In the genomic region with DNA sequence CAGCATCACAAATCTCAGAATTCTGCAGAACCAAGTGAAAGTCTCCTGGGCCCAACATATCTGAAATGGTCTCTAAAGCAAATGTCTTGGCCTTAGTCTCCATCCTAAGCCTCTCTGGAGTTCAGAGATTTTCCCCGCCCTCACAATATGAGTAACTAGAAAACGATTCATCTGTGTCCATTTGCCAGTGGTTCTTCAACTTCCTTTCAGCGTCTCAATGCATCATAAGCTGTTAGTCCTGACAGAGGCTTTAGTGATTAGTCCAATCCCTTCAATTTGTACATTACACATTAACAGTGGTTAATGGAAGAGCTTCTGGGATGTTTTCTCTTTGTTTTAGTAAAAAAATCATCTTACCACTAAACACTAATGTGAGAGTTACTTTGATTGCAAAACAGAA, we compare ENCODE assay signal across 13 cellular contexts.
A peak's percentile ranks its signal among the peaks of the same experiment; 100 is the strongest.
DNase-seq lines count a peak whose midpoint lies in the region; ATAC-seq and TF ChIP-seq lines count a peak whose summit lies in the region.
"Had no signal": no experiment of that assay in that cellular context is flagged by ENCODE, and none has a peak within 500 bp of the region (broad histone marks: within the 10 kb centered on the region; RNA-seq: fewer than 3 reads in every experiment).

No MANE protein-coding gene starts in this region.

- DNase-seq in AG09309 (ENCODE audit: low read depth) = peak; percentile 33
- peak; percentile 55 for DNase-seq in HS-5 (ENCODE audit: low read depth)
- peak; percentile 29 for DNase-seq in astrocyte of the spinal cord (ENCODE audit: low read depth, low spot score)
- DNase-seq in iris pigment epithelial cell (ENCODE audit: low read depth) = peak; percentile 80
- DNase-seq in NCI-H2029 (lab: John Stamatoyannopoulos, UW) = no peak
- no peak for DNase-seq in amygdala (lab: John Stamatoyannopoulos, UW)
- DNase-seq in T-helper 2 cell = no peak
- DNase-seq: activated CD4-positive, alpha-beta T cell treated with anti-CD3 and anti-CD28 coated beads for 48 hours; MM.1S; right lobe of liver; stimulated activated naive CD8-positive, alpha-beta T cell treated with anti-CD3 and anti-CD28 coated beads, Interleukin-15, amount 100 ng/mL, for 72 hours had no signal

- no peak for TF ChIP-seq CTCF in AG09309 (IDR thresholded peaks at IDR 0.05; ENCODE audit: control insufficient read depth, insufficient read depth, low read depth, low read length, missing control alignments)
- TF ChIP-seq CTCF in astrocyte of the spinal cord (IDR thresholded peaks at IDR 0.05; ENCODE audit: low read depth, low read length) = no peak

- H3K4me3 ChIP-seq in AG09309 (ENCODE audit: control insufficient read depth, low read depth, low read length) = no peak overlapping the region
- H3K4me3 ChIP-seq in astrocyte of the spinal cord (ENCODE audit: low read depth, low read length) = no peak overlapping the region
- H3K4me3 ChIP-seq: esophagus muscularis mucosa, right lobe of liver had no signal

- ATAC-seq in HG02938 (IDR thresholded peaks at IDR 0.05; ENCODE audit: unreplicated experiment) = no peak
- ATAC-seq: right lobe of liver; stimulated activated naive CD8-positive, alpha-beta T cell treated with anti-CD3 and anti-CD28 coated beads, Interleukin-15, amount 100 ng/mL, for 72 hours had no signal

- in situ Hi-C loops in astrocyte of the spinal cord (cut with HindIII; ENCODE audit: low sequenced_read_pairs) = no loop called here

Comparison
In these comparisons a context has a peak if more than half of its experiments do, and no peak if none do; other contexts are left out.
1. DNase-seq: peak in AG09309 (single experiment), HS-5 (single experiment), astrocyte of the spinal cord (single experiment) and iris pigment epithelial cell (single experiment); none in NCI-H2029 (single experiment), amygdala (0 of 56) and T-helper 2 cell (0 of 5).